2 cellular contexts compared by ENCODE assay signal in the genomic region with DNA sequence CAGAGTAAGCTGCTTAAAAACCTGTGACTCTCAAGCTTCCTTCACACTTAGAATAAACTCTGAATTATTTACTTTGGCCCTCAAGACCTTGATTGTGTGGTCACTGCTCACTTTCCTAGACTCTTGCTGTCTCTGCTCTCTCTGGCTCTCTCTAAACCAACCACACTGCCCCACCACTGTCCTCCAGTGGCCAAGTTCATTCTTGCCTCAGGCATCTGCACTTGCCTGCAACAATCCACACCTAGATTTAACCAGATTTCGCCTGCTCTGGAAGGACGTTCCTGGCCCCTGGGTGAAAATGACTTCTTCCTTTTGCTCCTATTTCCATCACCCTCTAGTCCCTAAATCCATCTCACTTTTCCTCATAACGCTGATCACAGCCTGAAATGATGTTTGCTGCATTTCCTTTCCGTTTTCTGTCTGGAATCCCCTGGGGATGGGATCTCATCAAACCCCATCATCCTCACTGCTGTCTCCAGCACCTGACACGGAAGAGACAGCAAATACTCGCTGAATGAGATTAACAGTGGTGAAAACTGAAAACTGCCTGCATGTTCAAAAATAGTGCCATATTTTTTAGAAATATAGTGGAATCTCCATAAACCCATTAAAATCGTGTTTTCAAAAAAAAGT.
TF ChIP-seq lines count a peak whose summit lies in the region.

No MANE protein-coding gene starts in this region.

TF ChIP-seq in HEK293, 187 proteins besides CTCF, POLR2A, EP300 and RAD21 (continues in another document):
- TF ChIP-seq ZNF248 (tag by site-specific recombination; IDR thresholded peaks at IDR 0.05) (no peak), ZNF596 (tag by site-specific recombination; IDR thresholded peaks at IDR 0.05) (peak; percentile 48; the same call in 1 of the 2 replicates), ZNF214 (tag by site-specific recombination; IDR thresholded peaks at IDR 0.05; ENCODE audit: borderline replicate concordance) (no peak), ZBTB8A (tag by site-specific recombination; IDR thresholded peaks at IDR 0.05) (no peak), ZNF707 (tag by site-specific recombination; IDR thresholded peaks at IDR 0.05) (no peak), ZNF585B (tag by site-specific recombination; IDR thresholded peaks at IDR 0.05) (no peak), ZNF510 (tag by site-specific recombination; IDR thresholded peaks at IDR 0.05; ENCODE audit: insufficient replicate concordance) (no peak), ZNF843 (tag by site-specific recombination; IDR thresholded peaks at IDR 0.05) (no peak)
- TF ChIP-seq, protein P1, sequence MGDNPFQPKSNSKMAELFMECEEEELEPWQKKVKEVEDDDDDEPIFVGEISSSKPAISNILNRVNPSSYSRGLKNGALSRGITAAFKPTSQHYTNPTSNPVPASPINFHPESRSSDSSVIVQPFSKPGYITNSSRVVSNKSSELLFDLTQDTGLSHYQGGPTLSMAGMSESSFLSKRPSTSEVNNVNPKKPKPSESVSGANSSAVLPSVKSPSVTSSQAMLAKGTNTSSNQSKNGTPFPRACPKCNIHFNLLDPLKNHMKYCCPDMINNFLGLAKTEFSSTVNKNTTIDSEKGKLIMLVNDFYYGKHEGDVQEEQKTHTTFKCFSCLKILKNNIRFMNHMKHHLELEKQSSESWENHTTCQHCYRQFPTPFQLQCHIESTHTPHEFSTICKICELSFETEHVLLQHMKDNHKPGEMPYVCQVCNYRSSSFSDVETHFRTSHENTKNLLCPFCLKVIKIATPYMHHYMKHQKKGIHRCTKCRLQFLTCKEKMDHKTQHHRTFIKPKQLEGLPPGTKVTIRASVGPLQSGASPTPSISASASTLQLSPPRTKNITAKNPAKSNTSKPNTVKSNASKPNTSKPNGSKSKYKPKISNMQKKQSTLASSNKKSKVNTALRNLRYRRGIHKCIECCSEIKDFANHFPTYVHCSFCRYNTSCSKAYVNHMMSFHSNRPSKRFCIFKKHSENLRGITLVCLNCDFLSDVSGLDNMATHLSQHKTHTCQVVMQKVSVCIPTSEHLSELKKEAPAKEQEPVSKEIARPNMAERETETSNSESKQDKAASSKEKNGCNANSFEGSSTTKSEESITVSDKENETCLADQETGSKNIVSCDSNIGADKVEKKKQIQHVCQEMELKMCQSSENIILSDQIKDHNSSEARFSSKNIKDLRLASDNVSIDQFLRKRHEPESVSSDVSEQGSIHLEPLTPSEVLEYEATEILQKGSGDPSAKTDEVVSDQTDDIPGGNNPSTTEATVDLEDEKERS (tag by site-specific recombination; IDR thresholded peaks at IDR 0.05), result no peak
- TF ChIP-seq, protein P2, sequence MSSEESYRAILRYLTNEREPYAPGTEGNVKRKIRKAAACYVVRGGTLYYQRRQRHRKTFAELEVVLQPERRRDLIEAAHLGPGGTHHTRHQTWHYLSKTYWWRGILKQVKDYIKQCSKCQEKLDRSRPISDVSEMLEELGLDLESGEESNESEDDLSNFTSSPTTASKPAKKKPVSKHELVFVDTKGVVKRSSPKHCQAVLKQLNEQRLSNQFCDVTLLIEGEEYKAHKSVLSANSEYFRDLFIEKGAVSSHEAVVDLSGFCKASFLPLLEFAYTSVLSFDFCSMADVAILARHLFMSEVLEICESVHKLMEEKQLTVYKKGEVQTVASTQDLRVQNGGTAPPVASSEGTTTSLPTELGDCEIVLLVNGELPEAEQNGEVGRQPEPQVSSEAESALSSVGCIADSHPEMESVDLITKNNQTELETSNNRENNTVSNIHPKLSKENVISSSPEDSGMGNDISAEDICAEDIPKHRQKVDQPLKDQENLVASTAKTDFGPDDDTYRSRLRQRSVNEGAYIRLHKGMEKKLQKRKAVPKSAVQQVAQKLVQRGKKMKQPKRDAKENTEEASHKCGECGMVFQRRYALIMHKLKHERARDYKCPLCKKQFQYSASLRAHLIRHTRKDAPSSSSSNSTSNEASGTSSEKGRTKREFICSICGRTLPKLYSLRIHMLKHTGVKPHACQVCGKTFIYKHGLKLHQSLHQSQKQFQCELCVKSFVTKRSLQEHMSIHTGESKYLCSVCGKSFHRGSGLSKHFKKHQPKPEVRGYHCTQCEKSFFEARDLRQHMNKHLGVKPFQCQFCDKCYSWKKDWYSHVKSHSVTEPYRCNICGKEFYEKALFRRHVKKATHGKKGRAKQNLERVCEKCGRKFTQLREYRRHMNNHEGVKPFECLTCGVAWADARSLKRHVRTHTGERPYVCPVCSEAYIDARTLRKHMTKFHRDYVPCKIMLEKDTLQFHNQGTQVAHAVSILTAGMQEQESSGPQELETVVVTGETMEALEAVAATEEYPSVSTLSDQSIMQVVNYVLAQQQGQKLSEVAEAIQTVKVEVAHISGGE (tag by site-specific recombination; conservative IDR thresholded peaks at IDR 0.05; ENCODE audit: low read depth), result no peak
- TF ChIP-seq, protein P3, sequence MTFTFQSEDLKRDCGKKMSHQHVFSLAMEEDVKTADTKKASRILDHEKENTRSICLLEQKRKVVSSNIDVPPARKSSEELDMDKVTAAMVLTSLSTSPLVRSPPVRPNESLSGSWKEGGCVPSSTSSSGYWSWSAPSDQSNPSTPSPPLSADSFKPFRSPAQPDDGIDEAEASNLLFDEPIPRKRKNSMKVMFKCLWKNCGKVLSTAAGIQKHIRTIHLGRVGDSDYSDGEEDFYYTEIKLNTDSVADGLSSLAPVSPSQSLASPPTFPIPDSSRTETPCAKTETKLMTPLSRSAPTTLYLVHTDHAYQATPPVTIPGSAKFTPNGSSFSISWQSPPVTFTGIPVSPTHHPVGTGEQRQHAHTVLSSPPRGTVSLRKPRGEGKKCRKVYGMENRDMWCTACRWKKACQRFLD (tag by site-specific recombination; IDR thresholded peaks at IDR 0.05), result 0 out of 2 replicates have a peak, but pooled peaks have one; percentile 11
- TF ChIP-seq, protein P4, sequence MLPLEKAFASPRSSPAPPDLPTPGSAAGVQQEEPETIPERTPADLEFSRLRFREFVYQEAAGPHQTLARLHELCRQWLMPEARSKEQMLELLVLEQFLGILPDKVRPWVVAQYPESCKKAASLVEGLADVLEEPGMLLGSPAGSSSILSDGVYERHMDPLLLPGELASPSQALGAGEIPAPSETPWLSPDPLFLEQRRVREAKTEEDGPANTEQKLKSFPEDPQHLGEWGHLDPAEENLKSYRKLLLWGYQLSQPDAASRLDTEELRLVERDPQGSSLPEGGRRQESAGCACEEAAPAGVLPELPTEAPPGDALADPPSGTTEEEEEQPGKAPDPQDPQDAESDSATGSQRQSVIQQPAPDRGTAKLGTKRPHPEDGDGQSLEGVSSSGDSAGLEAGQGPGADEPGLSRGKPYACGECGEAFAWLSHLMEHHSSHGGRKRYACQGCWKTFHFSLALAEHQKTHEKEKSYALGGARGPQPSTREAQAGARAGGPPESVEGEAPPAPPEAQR (tag by site-specific recombination; IDR thresholded peaks at IDR 0.05), result no peak

TF ChIP-seq in H1, 55 proteins besides CTCF, POLR2A, EP300 and RAD21:
- TF ChIP-seq TEAD4 (IDR thresholded peaks at IDR 0.05; ENCODE audit: low read depth, low read length), result peak; percentile 61; the same call in 1 of the 2 replicates
- no peak for TF ChIP-seq CREB1 (IDR thresholded peaks at IDR 0.05)
